ENCODE assay signal across 9 cellular contexts in genomic region chr5:172455511-172456061, GRCh38. TPM values are rescaled to one million over a fixed set of nuclear protein-coding genes. Genes with fewer than 3 reads are reported as not detected.
DNase-seq lines count a peak whose midpoint lies in the region; ATAC-seq, FAIRE-seq and TF ChIP-seq lines count a peak whose summit lies in the region.
"Had no signal": no experiment of that assay in that cellular context is flagged by ENCODE, and none has a peak within 500 bp of the region (broad histone marks: within the 10 kb centered on the region; RNA-seq: fewer than 3 reads in every experiment).

No MANE protein-coding gene starts in this region.

- peaks cover 16% of the 10 kb centered on the region for H4K20me1 ChIP-seq in K562 (replicated peaks; ENCODE audit: control insufficient read depth, insufficient read depth, low read length)

- H3K9me3 Mint-ChIP-seq in activated T-cell treated with anti-CD3 and anti-CD28 coated beads, Interleukin-2, amount 50 U/mL, for 24 hours: no peaks in the 10 kb centered on the region
- no peaks in the 10 kb centered on the region for H3K9me3 Mint-ChIP-seq in type B pancreatic cell

- no peak for DNase-seq in activated T-cell treated with anti-CD3 and anti-CD28 coated beads, Interleukin-2, amount 50 U/mL, for 24 hours
- DNase-seq in activated T-cell treated with anti-CD3 and anti-CD28 coated beads, Interleukin-2, amount 50 U/mL, for 1 hour: no peak
- DNase-seq in K562 (ENCODE audit: extremely low read depth in 1 of 4, low spot score in 3 of 4): no peak
- DNase-seq in left kidney (ENCODE audit: low read depth, low spot score): peak; percentile 27
- no peak for DNase-seq in type B pancreatic cell (ENCODE audit: extremely low spot score, unreplicated experiment)
- no peak for DNase-seq in NCI-H2107 (lab: John Stamatoyannopoulos, UW)
- DNase-seq: foreskin melanocyte had no signal

- no TSS peak for BruUV-seq in K562 (replicated peaks; lab: Mats Ljungman, UMichigan)

- 31% methylated on average over 12 of the region's 13 CpGs for WGBS in K562 (ENCODE audit: insufficient coverage, low coverage, missing lambda C conversion rate)

- no peak for TF ChIP-seq POLR2A in K562 (conservative IDR thresholded peaks at IDR 0.05)

- no peaks in the 10 kb centered on the region for H3K36me3 ChIP-seq in K562 (ENCODE audit: control insufficient read depth, insufficient read depth, low read length)

- no peak for TF ChIP-seq EP300 in K562 (IDR thresholded peaks at IDR 0.05; ENCODE audit: low read length)

- no peaks in the 10 kb centered on the region for H3K79me2 ChIP-seq in K562 (ENCODE audit: control insufficient read depth, insufficient read depth, low read length)

- H3K27me3 Mint-ChIP-seq in activated T-cell treated with anti-CD3 and anti-CD28 coated beads, Interleukin-2, amount 50 U/mL, for 24 hours: peaks cover 51% of the 10 kb centered on the region
- no peaks in the 10 kb centered on the region for H3K27me3 Mint-ChIP-seq in type B pancreatic cell

- POLR2A ChIA-PET in K562 (lab: Yijun Ruan, JAX): no interaction called here

- FAIRE-seq in K562 (lab: Jason Lieb, UNC): no peak

- H3K4me1 Mint-ChIP-seq in activated T-cell treated with anti-CD3 and anti-CD28 coated beads, Interleukin-2, amount 50 U/mL, for 24 hours (ENCODE audit: low read depth): peaks cover 11% of the 10 kb centered on the region
- peaks cover 42% of the 10 kb centered on the region for H3K4me1 Mint-ChIP-seq in type B pancreatic cell (ENCODE audit: unreplicated experiment)

- H3K36me3 Mint-ChIP-seq in activated T-cell treated with anti-CD3 and anti-CD28 coated beads, Interleukin-2, amount 50 U/mL, for 24 hours (ENCODE audit: low read depth): no peaks in the 10 kb centered on the region
- peaks cover 5% of the 10 kb centered on the region for H3K36me3 Mint-ChIP-seq in type B pancreatic cell

- H3K9ac ChIP-seq in K562 (ENCODE audit: insufficient read depth in 1 of 2, low read depth in 2 of 2, low read length in 2 of 2): no peak overlapping the region

- in situ Hi-C loops in K562 (cut with MboI): loop anchor here (10.0 kb wide), 1 partner anchor 351 kb away; no protein-coding TSS in a partner anchor

- peaks cover 5 to 41% of the 10 kb centered on the region in 2 experiments; a peak in 4 of 5 replicates for H3K27me3 ChIP-seq in K562 (ENCODE audit: control insufficient read depth in 2 of 2, insufficient read depth in 2 of 2, low read length in 2 of 2)

- peak overlapping the region; percentile 77 for H3K4me3 Mint-ChIP-seq in activated T-cell treated with anti-CD3 and anti-CD28 coated beads, Interleukin-2, amount 50 U/mL, for 24 hours
- H3K4me3 Mint-ChIP-seq in type B pancreatic cell: peak overlapping the region; percentile 90

- no peak overlapping the region for H3K27ac Mint-ChIP-seq in activated T-cell treated with anti-CD3 and anti-CD28 coated beads, Interleukin-2, amount 50 U/mL, for 24 hours
- no peak overlapping the region for H3K27ac Mint-ChIP-seq in type B pancreatic cell

- ATAC-seq in K562 (no peak), GM19395 (IDR thresholded peaks at IDR 0.05; ENCODE audit: unreplicated experiment) (no peak), GM21360 (IDR thresholded peaks at IDR 0.05; ENCODE audit: unreplicated experiment) (no peak)

- CTCF ChIA-PET in K562 (lab: Yijun Ruan, JAX; ENCODE audit: low intra/inter-chr PET ratio): no interaction called here

- intact Hi-C loops in K562 (cut with micrococcal nuclease): loop anchor here (10.0 kb wide), 1 partner anchor 351 kb away; no protein-coding TSS in a partner anchor

- H2AFZ ChIP-seq in K562 (ENCODE audit: low read depth, low read length): peak overlapping the region; percentile 87; the same call in 1 of the 2 replicates

- no peak overlapping the region for H3K4me2 ChIP-seq in K562 (ENCODE audit: insufficient read depth, low read length)

- TF ChIP-seq CTCF in K562 (IDR thresholded peaks at IDR 0.05 in 2 of 3, conservative IDR thresholded peaks at IDR 0.05 in 1 of 3; ENCODE audit: insufficient read depth in 2 of 3, low read depth in 1 of 3, low read length in 3 of 3) (no peak), type B pancreatic cell (conservative IDR thresholded peaks at IDR 0.05) (no peak)

- H3K4me1 ChIP-seq in K562 (replicated peaks in 1 of 2; ENCODE audit: control insufficient read depth in 2 of 2, insufficient read depth in 2 of 2, low read length in 2 of 2): peaks cover 3 to 12% of the 10 kb centered on the region in 2 experiments; a peak in 3 of 5 replicates

- H3K9me1 ChIP-seq in K562 (ENCODE audit: control insufficient read depth, insufficient read depth, low read length): no peaks in the 10 kb centered on the region

- H3K9me3 ChIP-seq in K562 (replicated peaks; ENCODE audit: control insufficient read depth, insufficient read depth, low read depth, low read length): no peaks in the 10 kb centered on the region

- H3K27ac ChIP-seq in K562 (ENCODE audit: extremely low read depth, low read depth, low read length): no peak overlapping the region

- TF ChIP-seq RAD21 in K562 (CRISPR knock-in tag; conservative IDR thresholded peaks at IDR 0.05 in 1 of 2, IDR thresholded peaks at IDR 0.05 in 1 of 2): no peak

- H3K4me3 ChIP-seq in K562: no peak overlapping the region

TF ChIP-seq in K562, 482 proteins besides CTCF, POLR2A, EP300 and RAD21:
- TF ChIP-seq FOXA1 (IDR thresholded peaks at IDR 0.05; ENCODE audit: borderline replicate concordance) (no peak), HINFP (tag; conservative IDR thresholded peaks at IDR 0.05; ENCODE audit: low read depth) (no peak), FOXP1 (CRISPR knock-in tag; IDR thresholded peaks at IDR 0.05) (no peak), L3MBTL2 (IDR thresholded peaks at IDR 0.05) (no peak), FOXK1 (CRISPR knock-in tag; IDR thresholded peaks at IDR 0.05; ENCODE audit: borderline replicate concordance) (no peak), HIVEP1 (CRISPR knock-in tag; IDR thresholded peaks at IDR 0.05) (no peak), NKRF (IDR thresholded peaks at IDR 0.05; ENCODE audit: borderline replicate concordance) (no peak), CBX8 (IDR thresholded peaks at IDR 0.05; ENCODE audit: borderline replicate concordance, extremely low read depth, low read depth, low read length, poor library complexity, severe bottlenecking) (no peak)

RNA-seq across cellular contexts. Expression of gene SH3PXD2B, which starts 1.3 kb away (rescaled TPM):
- 0.21 and 0.25 TPM in 2 replicates for total RNA-seq in K562 (2011; cell fraction: chromatin; rRNA removed; ENCODE audit: low replicate concordance)
- 0.17 and 0.26 TPM in 2 replicates for total RNA-seq in K562 (2011; cell fraction: nucleolus; rRNA removed)
- 0.08 and 0.44 TPM in 2 replicates for total RNA-seq in K562 (2011; cell fraction: nucleoplasm; rRNA removed)
- 0.12 and 0.41 TPM in 2 replicates for total RNA-seq in K562 (2014; rRNA removed)
- total RNA-seq in K562 (2014; rRNA removed; fragmentation: Illumina TruSeq; extraction: Trizol): 0.04 and 0.10 TPM in 2 replicates
- 0.29 and 0.34 TPM in 2 replicates for total RNA-seq in K562 (2015; rRNA removed; fragmentation: Illumina TruSeq; extraction: Trizol)
- total RNA-seq in K562 (2021): 0.49 and 0.66 TPM in 2 replicates
- 0.07 TPM in 2 replicates for polyA plus RNA-seq in K562 (2011; rRNA removed)
- 0.01 and 0.72 TPM in 2 replicates for polyA plus RNA-seq in K562 (2011; cell fraction: cytosol; rRNA removed)
- 0.07 and 0.09 TPM in 2 replicates for polyA plus RNA-seq in K562 (2011; cell fraction: nucleus; rRNA removed)
- 0.35 and 0.53 TPM in 2 replicates for polyA plus RNA-seq in K562 (2012)
- polyA plus RNA-seq in K562 (2014; fragmentation: Illumina TruSeq; extraction: Trizol): 0.19 and 0.28 TPM in 2 replicates
- under 1 TPM; 0.11 to 0.17 TPM for polyA plus RNA-seq in K562 (2014; fragmentation: Nextera tagmentation; extraction: Ambion mirVana)
- 0.13 and 0.21 TPM in 2 replicates for polyA plus RNA-seq in K562 (2014; rRNA removed)
- 0.12 TPM in 1 of 2 replicates, not detected in the other for polyA minus RNA-seq in K562 (2011; rRNA and poly(A)+ RNA removed)
- 0.76 TPM in 1 of 2 replicates, not detected in the other for polyA minus RNA-seq in K562 (2011; cell fraction: cytosol; rRNA and poly(A)+ RNA removed)
- polyA minus RNA-seq in K562 (2011; cell fraction: nucleus; rRNA and poly(A)+ RNA removed): 0.11 and 0.13 TPM in 2 replicates
- total RNA-seq in type B pancreatic cell (ENCODE audit: low replicate concordance): 38.4 and 52.3 TPM in 2 replicates

Comparison
In these comparisons a context has a peak if more than half of its experiments do, and no peak if none do; other contexts are left out.
1. RNA of gene SH3PXD2B, which starts 1.3 kb away (total RNA-seq): 38.4 to 52.3 TPM in type B pancreatic cell; 0.04 to 0.66 TPM in K562; every median in the first group is over 10 times any median in the second.